Comparison of ENCODE assay signal across 12 cellular contexts in genomic region chr6:81696505-81696904, GRCh38. TPM values are rescaled to one million over a fixed set of nuclear protein-coding genes. Genes with fewer than 3 reads are reported as not detected.
A peak's percentile ranks its signal among the peaks of the same experiment; 100 is the strongest.
DNase-seq lines count a peak whose midpoint lies in the region; ATAC-seq, FAIRE-seq and TF ChIP-seq lines count a peak whose summit lies in the region.
"Had no signal": no experiment of that assay in that cellular context is flagged by ENCODE, and none has a peak within 500 bp of the region (broad histone marks: within the 10 kb centered on the region; RNA-seq: fewer than 3 reads in every experiment).

No MANE protein-coding gene starts in this region.

- intact Hi-C loops in psoas muscle (cut with DNase I), result loop anchor here in 1 of 2 donors (5.0 kb wide), 1 partner anchor 56 kb away; the partner anchor contains the start of gene TENT5A

- H3K4me3 ChIP-seq in astrocyte (ENCODE audit: insufficient read depth, low read depth, low read length) (no peak overlapping the region), psoas muscle (no peak overlapping the region)

- no peaks in the 10 kb centered on the region for H3K79me2 ChIP-seq in astrocyte (ENCODE audit: insufficient read depth, low read length)

- H3K4me2 ChIP-seq in astrocyte (ENCODE audit: low read length), result no peak overlapping the region

- H3K4me1 Mint-ChIP-seq in astrocyte (ENCODE audit: low read depth, unreplicated experiment), result peaks cover 16% of the 10 kb centered on the region

- H3K4me3 Mint-ChIP-seq in astrocyte (ENCODE audit: unreplicated experiment), result no peak overlapping the region
- H3K4me3 Mint-ChIP-seq: activated T-cell treated with anti-CD3 and anti-CD28 coated beads, Interleukin-2, amount 50 U/mL, for 24 hours had no signal

- H3K9ac ChIP-seq in astrocyte (ENCODE audit: low read length), result no peak overlapping the region

- ATAC-seq in psoas muscle, result peak in 3 of 4 donors; percentile 49 to 67 (median 65)

- H3K4me1 ChIP-seq in astrocyte (ENCODE audit: insufficient read depth, low read length) (peaks cover 2% of the 10 kb centered on the region), psoas muscle (peaks cover 12% of the 10 kb centered on the region)

- TF ChIP-seq CTCF in astrocyte (IDR thresholded peaks at IDR 0.05; ENCODE audit: insufficient read depth, low read depth, low read length) (no peak), psoas muscle (IDR thresholded peaks at IDR 0.05) (no peak)

- in situ Hi-C loops in KBM-7 (cut with MboI; ENCODE audit: low pct_unique_long_range_greater_than_20kb, low sequenced_read_pairs), result no loop called here

- H4K20me1 ChIP-seq in astrocyte (ENCODE audit: insufficient read depth, low read length), result no peaks in the 10 kb centered on the region

- H3K36me3 ChIP-seq in astrocyte (ENCODE audit: insufficient read depth, low read length) (no peaks in the 10 kb centered on the region), psoas muscle (ENCODE audit: insufficient read depth in 1 of 2, low read depth in 1 of 2) (no peaks in the 10 kb centered on the region)

- no peaks in the 10 kb centered on the region for H3K9me3 Mint-ChIP-seq in astrocyte (ENCODE audit: unreplicated experiment)
- H3K9me3 Mint-ChIP-seq: activated T-cell treated with anti-CD3 and anti-CD28 coated beads, Interleukin-2, amount 50 U/mL, for 24 hours had no signal

- H3K27ac ChIP-seq in astrocyte (ENCODE audit: low read depth, low read length), result no peak overlapping the region
- H3K27ac ChIP-seq in psoas muscle, result no peak overlapping the region

- no peaks in the 10 kb centered on the region for H3K36me3 Mint-ChIP-seq in astrocyte (ENCODE audit: low read depth, unreplicated experiment)

- H3K27me3 ChIP-seq in astrocyte (ENCODE audit: insufficient read depth, low read length) (no peaks in the 10 kb centered on the region), psoas muscle (ENCODE audit: insufficient read depth in 3 of 3, low read length in 2 of 3) (no peaks in the 10 kb centered on the region)

- WGBS in psoas muscle, 3 donors, result 53 to 64% (median 64%) methylated on average over 2 of the region's 2 CpGs

- DNase-seq in NCI-H82 (lab: John Stamatoyannopoulos, UW) (peak; percentile 22), NCI-H82 treated with DMSO at 0.1 percent for 48 hours (lab: John Stamatoyannopoulos, UW; ENCODE audit: unreplicated experiment) (no peak), NCI-H1105 (lab: John Stamatoyannopoulos, UW) (peak; percentile 63), astrocyte (ENCODE audit: low read depth) (peak; percentile 37), psoas muscle (no peak), KBM-7 (no peak)
- DNase-seq in effector CD4-positive, alpha-beta T cell, result no peak
- DNase-seq in activated CD8-positive, alpha-beta memory T cell treated with anti-CD3 and anti-CD28 coated beads, Interleukin-2, amount 50 U/mL, for 48 hours, result no peak
- DNase-seq: ACHN; activated T-cell treated with anti-CD3 and anti-CD28 coated beads, Interleukin-2, amount 50 U/mL, for 24 hours; foreskin melanocyte; midbrain had no signal

- H3K9me3 ChIP-seq in astrocyte (ENCODE audit: insufficient read depth, low read depth, low read length) (no peaks in the 10 kb centered on the region), psoas muscle (no peaks in the 10 kb centered on the region)

- H2AFZ ChIP-seq in astrocyte (ENCODE audit: low read depth, low read length), result no peak overlapping the region

- no peak for FAIRE-seq in astrocyte (lab: Jason Lieb, UNC)

- H3K27me3 Mint-ChIP-seq in astrocyte (ENCODE audit: low read depth, unreplicated experiment), result no peaks in the 10 kb centered on the region
- H3K27me3 Mint-ChIP-seq: activated T-cell treated with anti-CD3 and anti-CD28 coated beads, Interleukin-2, amount 50 U/mL, for 24 hours had no signal

- H3K27ac Mint-ChIP-seq in astrocyte (ENCODE audit: unreplicated experiment), result no peak overlapping the region
- H3K27ac Mint-ChIP-seq: activated T-cell treated with anti-CD3 and anti-CD28 coated beads, Interleukin-2, amount 50 U/mL, for 24 hours had no signal

RNA-seq across cellular contexts. Expression of gene TENT5A, which starts 56.0 kb away (rescaled TPM):
- 17.8 and 19.7 TPM in 2 replicates for total RNA-seq in astrocyte
- total RNA-seq in psoas muscle, result 1 to 10 TPM; 2.1 to 4.3 (median 2.6) TPM
- 1 to 10 TPM in 1 of 3 donors, under 1 TPM in 2; 0.94 to 1.8 (median 0.99) TPM for polyA plus RNA-seq in psoas muscle

Comparison
In these comparisons a context has a peak if more than half of its experiments do, and no peak if none do; other contexts are left out.
1. DNase-seq: peak in NCI-H82 (single experiment), NCI-H1105 (single experiment) and astrocyte (single experiment); none in NCI-H82 treated with DMSO at 0.1 percent for 48 hours (single experiment), psoas muscle (0 of 2), KBM-7 (single experiment), effector CD4-positive, alpha-beta T cell (single experiment) and activated CD8-positive, alpha-beta memory T cell treated with anti-CD3 and anti-CD28 coated beads, Interleukin-2, amount 50 U/mL, for 48 hours (single experiment).